ENCODE assay signal across 8 cellular contexts in the genomic region with DNA sequence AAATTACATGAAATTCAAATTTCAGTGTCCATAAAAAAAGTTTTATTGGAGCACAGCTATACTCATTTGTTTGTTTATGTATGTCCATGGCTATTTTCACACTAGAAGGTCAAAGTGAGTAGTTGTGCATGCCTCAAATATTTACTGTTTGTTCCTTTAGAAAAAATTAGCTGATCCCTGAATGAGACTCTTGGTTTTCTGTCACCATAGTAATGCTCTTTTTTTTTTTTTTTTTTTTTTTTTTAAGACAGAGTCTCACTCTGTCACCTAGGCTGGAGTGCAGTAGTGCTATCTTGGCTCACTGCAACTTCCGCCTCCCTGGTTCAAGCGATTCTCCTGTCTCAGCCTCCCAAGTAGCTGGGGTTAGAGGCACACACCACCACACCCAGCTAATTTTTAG. TPM values are rescaled to one million over a fixed set of nuclear protein-coding genes. Genes with fewer than 3 reads are reported as not detected.
DNase-seq lines count a peak whose midpoint lies in the region; ATAC-seq, FAIRE-seq and TF ChIP-seq lines count a peak whose summit lies in the region.
"Not testable (repeated sequence)": the region's sequence is repeated elsewhere in the genome, so short reads cannot be mapped to it uniquely, and the experiment has no call there.

No MANE protein-coding gene starts in this region.

- H3K4me1 ChIP-seq in BLaER1 (peaks cover 36% of the 10 kb centered on the region), osteoblast (ENCODE audit: insufficient read depth, low read length) (peaks cover 18% of the 10 kb centered on the region)
- not testable (repeated sequence) for H3K4me1 ChIP-seq in H1 (replicated peaks in 1 of 4; ENCODE audit: control insufficient read depth in 3 of 4, insufficient read depth in 4 of 4, low read length in 3 of 4)

- H4K20me1 ChIP-seq in BLaER1; SU-DHL-6 (ENCODE audit: low read depth, low read length); H1 (replicated peaks in 1 of 2; ENCODE audit: control insufficient read depth in 1 of 2, insufficient read depth in 2 of 2, low read length in 2 of 2); osteoblast (ENCODE audit: insufficient read depth, low read length): not testable (repeated sequence)

- not testable (repeated sequence) for ATAC-seq in activated T-helper 17 cell treated with anti-CD3 and anti-CD28 coated beads, Interleukin-2, amount 50 U/mL, for 72 hours (replicated peaks)

- H3K27me3 ChIP-seq in BLaER1; SU-DHL-6 (ENCODE audit: low read length); H1 (replicated peaks in 1 of 4; ENCODE audit: control insufficient read depth in 3 of 4, extremely low read depth in 1 of 4, insufficient read depth in 3 of 4, low read length in 3 of 4); osteoblast (ENCODE audit: insufficient read depth, low read length): not testable (repeated sequence)

- FAIRE-seq in GM19239 (lab: Jason Lieb, UNC): peak; percentile 21
- FAIRE-seq in H1 (lab: Jason Lieb, UNC): not testable (repeated sequence)

- peak overlapping the region; percentile 70 for H3K4me3 ChIP-seq in BLaER1
- peak overlapping the region; percentile 82 for H3K4me3 ChIP-seq in LNCaP clone FGC (ENCODE audit: low read depth, low read length)
- H3K4me3 ChIP-seq in SU-DHL-6 (ENCODE audit: insufficient read depth, low read length, poor library complexity, severe bottlenecking): peak overlapping the region; percentile 80
- peak overlapping the region in 3 of 4 experiments; percentile 74 to 99 (median 91); a peak in 5 of 8 replicates for H3K4me3 ChIP-seq in H1 (ENCODE audit: extremely low read depth in 1 of 4, insufficient read depth in 2 of 4, low read depth in 3 of 4, low read length in 4 of 4)
- peak overlapping the region; percentile 60; the same call in 1 of the 2 replicates for H3K4me3 ChIP-seq in iPS-18c (ENCODE audit: insufficient read depth, low read depth, low read length)
- H3K4me3 ChIP-seq in osteoblast (ENCODE audit: insufficient read depth, low read length): peak overlapping the region; percentile 87

- not testable (repeated sequence) for H3K14ac ChIP-seq in H1 (ENCODE audit: insufficient read length)

- not testable (repeated sequence) for H3K56ac ChIP-seq in H1 (replicated peaks; ENCODE audit: insufficient read length, low read depth, low read length)

- H2AFZ ChIP-seq in SU-DHL-6 (ENCODE audit: low read depth, low read length, severe bottlenecking) (peak overlapping the region; percentile 52), osteoblast (ENCODE audit: low read length) (peak overlapping the region; percentile 100)
- H2AFZ ChIP-seq in H1 (ENCODE audit: low read length): not testable (repeated sequence)

- H3K18ac ChIP-seq in H1 (ENCODE audit: extremely low read depth, low read length): not testable (repeated sequence)

- not testable (repeated sequence) for H4K5ac ChIP-seq in H1 (ENCODE audit: insufficient read length, low read depth, low read length)

- H2BK5ac ChIP-seq in H1 (ENCODE audit: low read depth, low read length): not testable (repeated sequence)

- H4K91ac ChIP-seq in H1 (replicated peaks; ENCODE audit: insufficient read length, low read length): not testable (repeated sequence)

- not testable (repeated sequence) for H2BK20ac ChIP-seq in H1 (ENCODE audit: low read length)

- not testable (repeated sequence) for H3K9me3 Mint-ChIP-seq in activated T-helper 17 cell treated with anti-CD3 and anti-CD28 coated beads, Interleukin-2, amount 50 U/mL, for 72 hours

- H2BK12ac ChIP-seq in H1 (ENCODE audit: low read depth, low read length): not testable (repeated sequence)

- not testable (repeated sequence) for H2AK5ac ChIP-seq in H1 (ENCODE audit: low read depth, low read length)

- H3K27ac ChIP-seq in BLaER1; H1 (ENCODE audit: low read depth, low read length): not testable (repeated sequence)
- H3K27ac ChIP-seq in SU-DHL-6 (ENCODE audit: low read depth, low read length): peak overlapping the region; percentile 79; the same call in 1 of the 2 replicates
- peak overlapping the region; percentile 26 for H3K27ac ChIP-seq in osteoblast (ENCODE audit: low read depth, low read length)

- H3K9me3 ChIP-seq in BLaER1; SU-DHL-6 (ENCODE audit: insufficient read depth, low read length); H1 (ENCODE audit: insufficient read depth in 2 of 2, low read depth in 1 of 2, low read length in 1 of 2); iPS-18c (ENCODE audit: control insufficient read depth, insufficient read depth, low read length); osteoblast (ENCODE audit: low read depth, low read length): not testable (repeated sequence)

- peaks cover 66% of the 10 kb centered on the region for H3K79me2 ChIP-seq in SU-DHL-6 (ENCODE audit: insufficient read depth, low read length)
- H3K79me2 ChIP-seq in H1 (ENCODE audit: control insufficient read depth in 1 of 2, insufficient read depth in 2 of 2, low read length in 2 of 2): peaks cover 5 to 52% of the 10 kb centered on the region in 2 experiments
- peaks cover 48% of the 10 kb centered on the region for H3K79me2 ChIP-seq in osteoblast (ENCODE audit: insufficient read depth, low read length)

- H3K9me2 ChIP-seq in SU-DHL-6 (replicated peaks; ENCODE audit: insufficient read depth, low read length): not testable (repeated sequence)

- 96% methylated on average over 2 of the region's 2 CpGs; no CpG with 5 or more reads in 1 of the 2 experiments for WGBS in H1 (ENCODE audit: extremely low coverage in 1 of 2, insufficient coverage in 1 of 2, insufficient read length in 1 of 2, insufficient replicate concordance in 2 of 2, low coverage in 1 of 2, low lambda C conversion rate in 2 of 2, missing lambda C conversion rate in 1 of 2), 2 experiments

- CTCF ChIA-PET in H1 (lab: Charles Lee; ENCODE audit: partially characterized antibody): interaction anchor here (0.7 to 1.9 kb wide), 2 partner anchors 25 to 756 kb away, joined by 3 to 5 read pairs; no protein-coding TSS in a partner anchor

- H2BK120ac ChIP-seq in H1 (replicated peaks; ENCODE audit: low read depth, low read length): not testable (repeated sequence)

- not testable (repeated sequence) for TF ChIP-seq CTCF in LNCaP clone FGC (IDR thresholded peaks at IDR 0.05; ENCODE audit: control insufficient read depth, extremely low read depth, insufficient read depth); SU-DHL-6 (IDR thresholded peaks at IDR 0.05; ENCODE audit: insufficient read depth, low read length, poor library complexity, severe bottlenecking); H1 (IDR thresholded peaks at IDR 0.05; ENCODE audit: control extremely low read depth in 1 of 3, insufficient read depth in 1 of 3, low read depth in 1 of 3, low read length in 3 of 3); osteoblast (IDR thresholded peaks at IDR 0.05; ENCODE audit: extremely low read depth, low read depth, low read length)

- H3K23me2 ChIP-seq in H1 (ENCODE audit: low read depth, low read length): peaks cover 12% of the 10 kb centered on the region; the same call in 1 of the 2 replicates

- not testable (repeated sequence) for H3K79me1 ChIP-seq in H1 (ENCODE audit: low read depth, low read length)

- not testable (repeated sequence) for H4K8ac ChIP-seq in H1 (ENCODE audit: extremely low read depth, insufficient read depth, low read length)

- H3K27ac Mint-ChIP-seq in activated T-helper 17 cell treated with anti-CD3 and anti-CD28 coated beads, Interleukin-2, amount 50 U/mL, for 72 hours: peak overlapping the region; percentile 88

- not testable (repeated sequence) for TF ChIP-seq POLR2A in H1 (IDR thresholded peaks at IDR 0.05; ENCODE audit: control extremely low read depth in 1 of 2, low read depth in 2 of 2, low read length in 2 of 2)

- H3K4me1 Mint-ChIP-seq in activated T-helper 17 cell treated with anti-CD3 and anti-CD28 coated beads, Interleukin-2, amount 50 U/mL, for 72 hours: not testable (repeated sequence)

- H3K9ac ChIP-seq in BLaER1 (peak overlapping the region; percentile 79), SU-DHL-6 (ENCODE audit: low read length) (peak overlapping the region; percentile 96), H1 (replicated peaks in 1 of 4; ENCODE audit: extremely low read depth in 1 of 4, low read depth in 3 of 4, low read length in 3 of 4) (peak overlapping the region in 1 of 4 experiments; percentile 86; a peak in 1 of 7 replicates)

- H3K4me3 Mint-ChIP-seq in activated T-helper 17 cell treated with anti-CD3 and anti-CD28 coated beads, Interleukin-2, amount 50 U/mL, for 72 hours: peak overlapping the region; percentile 91

- not testable (repeated sequence) for DNase-seq in GM19239 (ENCODE audit: insufficient read length, low spot score); LNCaP clone FGC (ENCODE audit: low read depth); H1 (ENCODE audit: low read depth in 1 of 2, low spot score in 2 of 2); osteoblast (ENCODE audit: insufficient read length, low spot score, missing footprints)

- H2BK15ac ChIP-seq in H1 (ENCODE audit: low read length): not testable (repeated sequence)

- POLR2A ChIA-PET in H1 (lab: Charles Lee; ENCODE audit: partially characterized antibody): interaction anchor here (1.3 to 1.9 kb wide), 3 partner anchors 11 to 13 kb away, joined by 3 to 5 read pairs (median 4); no protein-coding TSS in a partner anchor

- H3K4me2 ChIP-seq in BLaER1 (peak overlapping the region; percentile 95), SU-DHL-6 (ENCODE audit: low read depth, low read length, poor library complexity, severe bottlenecking) (peak overlapping the region; percentile 85), H1 (ENCODE audit: insufficient read depth in 1 of 2, low read depth in 2 of 2, low read length in 2 of 2) (peak overlapping the region; percentile 78 to 87), osteoblast (ENCODE audit: insufficient read depth, low read length) (peak overlapping the region; percentile 89)

- not testable (repeated sequence) for TF ChIP-seq RAD21 in H1 (IDR thresholded peaks at IDR 0.05 in 1 of 2, conservative IDR thresholded peaks at IDR 0.05 in 1 of 2; ENCODE audit: low read depth in 2 of 2, low read length in 2 of 2)

- not testable (repeated sequence) for H3K4ac ChIP-seq in H1 (replicated peaks; ENCODE audit: insufficient read length, low read depth, low read length)

- not testable (repeated sequence) for H3K27me3 Mint-ChIP-seq in activated T-helper 17 cell treated with anti-CD3 and anti-CD28 coated beads, Interleukin-2, amount 50 U/mL, for 72 hours

- H3K36me3 ChIP-seq in BLaER1: peaks cover 44% of the 10 kb centered on the region
- peaks cover 37% of the 10 kb centered on the region for H3K36me3 ChIP-seq in SU-DHL-6 (ENCODE audit: low read length)
- peaks cover 2 to 30% (median 11%) of the 10 kb centered on the region in 4 experiments; a peak in 6 of 8 replicates for H3K36me3 ChIP-seq in H1 (ENCODE audit: control insufficient read depth in 2 of 4, insufficient read depth in 4 of 4, low read length in 3 of 4)
- H3K36me3 ChIP-seq in osteoblast (ENCODE audit: insufficient read depth, low read length): peaks cover 17% of the 10 kb centered on the region

- H3K23ac ChIP-seq in H1 (ENCODE audit: insufficient read length): not testable (repeated sequence)

- not testable (repeated sequence) for H3F3A ChIP-seq in SU-DHL-6 (ENCODE audit: insufficient read depth)

- peaks cover 39% of the 10 kb centered on the region for H3K36me3 Mint-ChIP-seq in activated T-helper 17 cell treated with anti-CD3 and anti-CD28 coated beads, Interleukin-2, amount 50 U/mL, for 72 hours (ENCODE audit: low read depth)

- not testable (repeated sequence) for TF ChIP-seq EP300 in H1 (IDR thresholded peaks at IDR 0.05; ENCODE audit: borderline replicate concordance in 1 of 2, low read depth in 2 of 2, low read length in 2 of 2)

RNA-seq across cellular contexts. Expression of a gene that starts 1.3 kb away (rescaled TPM):
- 10 to 100 TPM; 23.7 to 35.2 TPM for total RNA-seq in activated T-helper 17 cell treated with anti-CD3 and anti-CD28 coated beads, Interleukin-2, amount 50 U/mL, for 72 hours
- 33.2 and 38.1 TPM in 2 replicates for total RNA-seq in H1 (2021; fragmentation: NEBNext Ultra II Directional; extraction: Animal tissue kit (Norgen Biotek cat#: 25700))
- 5.3 and 10.9 TPM in 2 replicates for polyA plus RNA-seq in H1 (2011; rRNA removed)
- 16.8 TPM for polyA plus RNA-seq in H1 (2011; cell fraction: cytosol; rRNA removed)
- polyA plus RNA-seq in H1 (2011; cell fraction: nucleus; rRNA removed): 5.2 TPM
- polyA plus RNA-seq in H1 (2012, experiment 1 of 2): 14.8 to 22.9 TPM (median 15.8 TPM) in 4 replicates
- 3.8 TPM for polyA plus RNA-seq in H1 (2012, experiment 2 of 2)
- polyA plus RNA-seq in H1 (2013, experiment 1 of 2): 19.9 TPM
- 20.2 TPM for polyA plus RNA-seq in H1 (2013, experiment 2 of 2)
- polyA minus RNA-seq in H1 (2011; rRNA and poly(A)+ RNA removed): 18.7 and 22.7 TPM in 2 replicates
- polyA minus RNA-seq in H1 (2011; cell fraction: cytosol; rRNA and poly(A)+ RNA removed): 8.0 TPM
- polyA minus RNA-seq in H1 (2011; cell fraction: nucleus; rRNA and poly(A)+ RNA removed): 40.6 TPM
- 5.8 and 6.5 TPM in 2 replicates for total RNA-seq in osteoblast

RNA-seq across cellular contexts. Expression of a gene that starts 1.4 kb away (rescaled TPM):
- 10 to 100 TPM; 63.6 to 80.7 TPM for total RNA-seq in activated T-helper 17 cell treated with anti-CD3 and anti-CD28 coated beads, Interleukin-2, amount 50 U/mL, for 72 hours
- total RNA-seq in H1 (2021; fragmentation: NEBNext Ultra II Directional; extraction: Animal tissue kit (Norgen Biotek cat#: 25700)): 68.7 and 71.0 TPM in 2 replicates
- 24.1 and 53.5 TPM in 2 replicates for polyA plus RNA-seq in H1 (2011; rRNA removed)
- 49.5 TPM for polyA plus RNA-seq in H1 (2011; cell fraction: cytosol; rRNA removed)
- polyA plus RNA-seq in H1 (2011; cell fraction: nucleus; rRNA removed): 7.2 TPM
- polyA plus RNA-seq in H1 (2012, experiment 1 of 2): 55.4 to 89.6 TPM (median 73.6 TPM) in 4 replicates
- 24.1 TPM for polyA plus RNA-seq in H1 (2012, experiment 2 of 2)
- polyA plus RNA-seq in H1 (2013, experiment 1 of 2): 53.4 TPM
- polyA plus RNA-seq in H1 (2013, experiment 2 of 2): 53.6 TPM
- polyA minus RNA-seq in H1 (2011; rRNA and poly(A)+ RNA removed): 36.5 and 45.4 TPM in 2 replicates
- 19.3 TPM for polyA minus RNA-seq in H1 (2011; cell fraction: cytosol; rRNA and poly(A)+ RNA removed)
- polyA minus RNA-seq in H1 (2011; cell fraction: nucleus; rRNA and poly(A)+ RNA removed): 22.0 TPM
- total RNA-seq in osteoblast: 24.6 and 25.3 TPM in 2 replicates

RNA-seq across cellular contexts. Expression of a gene that starts 59.5 kb away (rescaled TPM):
- total RNA-seq in activated T-helper 17 cell treated with anti-CD3 and anti-CD28 coated beads, Interleukin-2, amount 50 U/mL, for 72 hours: 10 to 100 TPM; 39.9 to 40.6 TPM
- total RNA-seq in H1 (2021; fragmentation: NEBNext Ultra II Directional; extraction: Animal tissue kit (Norgen Biotek cat#: 25700)): 5.4 and 7.4 TPM in 2 replicates
- polyA plus RNA-seq in H1 (2011; rRNA removed): 4.6 and 8.3 TPM in 2 replicates
- 9.2 TPM for polyA plus RNA-seq in H1 (2011; cell fraction: cytosol; rRNA removed)
- 5.0 TPM for polyA plus RNA-seq in H1 (2011; cell fraction: nucleus; rRNA removed)
- 6.5 to 9.1 TPM (median 7.9 TPM) in 4 replicates for polyA plus RNA-seq in H1 (2012, experiment 1 of 2)
- polyA plus RNA-seq in H1 (2012, experiment 2 of 2): 1.9 TPM
- polyA plus RNA-seq in H1 (2013, experiment 1 of 2): 12.2 TPM
- 12.5 TPM for polyA plus RNA-seq in H1 (2013, experiment 2 of 2)
- polyA minus RNA-seq in H1 (2011; rRNA and poly(A)+ RNA removed): 4.7 and 10.9 TPM in 2 replicates
- 5.7 TPM for polyA minus RNA-seq in H1 (2011; cell fraction: cytosol; rRNA and poly(A)+ RNA removed)
- polyA minus RNA-seq in H1 (2011; cell fraction: nucleus; rRNA and poly(A)+ RNA removed): 6.5 TPM
- 113 and 136 TPM in 2 replicates for total RNA-seq in osteoblast
